9 cellular contexts compared by ENCODE assay signal in genomic region chr1:202237052-202237451, GRCh38. TPM values are rescaled to one million over a fixed set of nuclear protein-coding genes. Genes with fewer than 3 reads are reported as not detected.
A peak's percentile ranks its signal among the peaks of the same experiment; 100 is the strongest.
DNase-seq lines count a peak whose midpoint lies in the region; ATAC-seq, FAIRE-seq and TF ChIP-seq lines count a peak whose summit lies in the region.
"Had no signal": no experiment of that assay in that cellular context is flagged by ENCODE, and none has a peak within 500 bp of the region (broad histone marks: within the 10 kb centered on the region; RNA-seq: fewer than 3 reads in every experiment).

No MANE protein-coding gene starts in this region.

- peak; percentile 55 to 61 for ATAC-seq in activated CD4-positive, CD25-positive, alpha-beta regulatory T cell treated with anti-CD3 and anti-CD28 coated beads, Interleukin-2, amount 50 U/mL, for 24 hours

- H3K27me3 Mint-ChIP-seq in endothelial cell (ENCODE audit: unreplicated experiment): peaks cover 2% of the 10 kb centered on the region
- peaks cover 2% of the 10 kb centered on the region for H3K27me3 Mint-ChIP-seq in neural crest cell (ENCODE audit: low read depth)

- no peaks in the 10 kb centered on the region for H3K9me3 Mint-ChIP-seq in endothelial cell (ENCODE audit: unreplicated experiment)
- no peaks in the 10 kb centered on the region for H3K9me3 Mint-ChIP-seq in neural crest cell
- H3K9me3 Mint-ChIP-seq: activated naive CD4-positive, alpha-beta T cell treated with anti-CD3 and anti-CD28 coated beads, Interleukin-2, amount 50 U/mL, for 24 hours had no signal

- no peak for FAIRE-seq in HTR-8/SVneo (lab: Jason Lieb, UNC)

- H3K36me3 Mint-ChIP-seq in endothelial cell (ENCODE audit: low read depth, unreplicated experiment): no peaks in the 10 kb centered on the region
- H3K36me3 Mint-ChIP-seq in neural crest cell (ENCODE audit: low read depth): no peaks in the 10 kb centered on the region
- H3K36me3 Mint-ChIP-seq: activated naive CD4-positive, alpha-beta T cell treated with anti-CD3 and anti-CD28 coated beads, Interleukin-2, amount 50 U/mL, for 24 hours had no signal

- H3K27ac Mint-ChIP-seq in endothelial cell (ENCODE audit: unreplicated experiment): no peak overlapping the region
- H3K27ac Mint-ChIP-seq in neural crest cell (ENCODE audit: unreplicated experiment): no peak overlapping the region
- H3K27ac Mint-ChIP-seq: activated naive CD4-positive, alpha-beta T cell treated with anti-CD3 and anti-CD28 coated beads, Interleukin-2, amount 50 U/mL, for 24 hours had no signal

- H3K4me1 Mint-ChIP-seq in endothelial cell (ENCODE audit: unreplicated experiment) (no peaks in the 10 kb centered on the region), neural crest cell (peaks cover 46% of the 10 kb centered on the region)

- DNase-seq in activated CD4-positive, CD25-positive, alpha-beta regulatory T cell (lab: John Stamatoyannopoulos, UW): no peak
- DNase-seq in HTR-8/SVneo (ENCODE audit: insufficient read length, low spot score): peak; percentile 75
- DNase-seq in SK-MEL-5 (ENCODE audit: low read depth, low spot score): peak; percentile 74
- peak; percentile 77 for DNase-seq in endothelial cell (ENCODE audit: low spot score)
- DNase-seq in neural crest cell (ENCODE audit: low read depth, low spot score): peak; percentile 59
- no peak for DNase-seq in cerebellum (ENCODE audit: low spot score)
- no peak for DNase-seq in effector CD4-positive, alpha-beta T cell

- in situ Hi-C loops in SK-MEL-5 (cut with HindIII; ENCODE audit: low pct_unique_long_range_greater_than_20kb, low sequenced_read_pairs): no loop called here

- H3K4me3 Mint-ChIP-seq in endothelial cell (ENCODE audit: unreplicated experiment) (no peak overlapping the region), neural crest cell (no peak overlapping the region)
- H3K4me3 Mint-ChIP-seq: activated naive CD4-positive, alpha-beta T cell treated with anti-CD3 and anti-CD28 coated beads, Interleukin-2, amount 50 U/mL, for 24 hours had no signal

- no peak for TF ChIP-seq CTCF in endothelial cell (IDR thresholded peaks at IDR 0.05; ENCODE audit: unreplicated experiment)
- TF ChIP-seq CTCF in neural crest cell (conservative IDR thresholded peaks at IDR 0.05): peak; percentile 57

RNA-seq across cellular contexts. Expression of gene LGR6, which starts 43.5 kb away (rescaled TPM):
- total RNA-seq in SK-MEL-5 (2014; rRNA removed; shearing (Covaris generic)): not detected in 2 replicates
- not detected in 2 replicates for polyA plus RNA-seq in SK-MEL-5 (2015; cell fraction: cytosol; rRNA removed)
- polyA plus RNA-seq in SK-MEL-5 (2015; cell fraction: nucleus; rRNA removed): not detected in 2 replicates
- total RNA-seq in endothelial cell (ENCODE audit: unreplicated experiment) (0.23 TPM), neural crest cell (0.16 and 0.91 TPM in 2 replicates), cerebellum (2.9 TPM)

Comparison
In these comparisons a context has a peak if more than half of its experiments do, and no peak if none do; other contexts are left out.
1. DNase-seq: peak in HTR-8/SVneo (single experiment), SK-MEL-5 (single experiment), endothelial cell (single experiment) and neural crest cell (single experiment); none in activated CD4-positive, CD25-positive, alpha-beta regulatory T cell (0 of 4), cerebellum (single experiment) and effector CD4-positive, alpha-beta T cell (single experiment).